Comparison of ENCODE assay signal across 24 cellular contexts in the genomic region with DNA sequence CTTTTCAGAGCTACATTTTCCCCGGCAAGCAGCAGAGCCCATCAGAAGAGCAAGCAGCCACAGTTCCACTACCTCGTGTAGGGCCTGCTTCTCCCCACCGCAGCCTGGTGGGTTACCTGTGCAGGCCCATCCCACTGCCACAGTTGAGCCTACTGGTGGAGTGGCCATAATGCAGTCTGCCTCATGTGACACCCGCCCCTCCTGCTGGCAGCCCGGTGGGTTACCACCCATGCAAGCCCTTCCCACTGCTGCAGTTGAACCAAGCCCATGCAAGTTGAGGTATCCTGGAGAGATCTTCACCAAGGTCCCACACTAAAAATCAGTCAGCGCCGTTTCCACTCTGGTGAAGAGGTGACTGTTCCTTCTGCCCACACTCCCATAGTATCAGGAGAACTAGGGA. TPM values are rescaled to one million over a fixed set of nuclear protein-coding genes. Genes with fewer than 3 reads are reported as not detected.
A peak's percentile ranks its signal among the peaks of the same experiment; 100 is the strongest.
DNase-seq lines count a peak whose midpoint lies in the region; ATAC-seq and TF ChIP-seq lines count a peak whose summit lies in the region.
"Had no signal": no experiment of that assay in that cellular context is flagged by ENCODE, and none has a peak within 500 bp of the region (broad histone marks: within the 10 kb centered on the region; RNA-seq: fewer than 3 reads in every experiment).

No MANE protein-coding gene starts in this region.

- no peaks in the 10 kb centered on the region for H3K9me3 ChIP-seq in Karpas-422 (ENCODE audit: low read length)
- H3K9me3 ChIP-seq in endodermal cell (ENCODE audit: control insufficient read depth, low read length): no peaks in the 10 kb centered on the region
- H3K9me3 ChIP-seq: colonic mucosa, ovary, transverse colon had no signal

- H3K36me3 ChIP-seq in Karpas-422 (ENCODE audit: insufficient read depth, low read length) (no peaks in the 10 kb centered on the region), endodermal cell (ENCODE audit: control insufficient read depth, insufficient read depth, low read length) (no peaks in the 10 kb centered on the region)
- H3K36me3 ChIP-seq: colonic mucosa, ovary, transverse colon had no signal

- no peak overlapping the region for H2AFZ ChIP-seq in Karpas-422 (ENCODE audit: low read length)

- H3K4me3 Mint-ChIP-seq in endodermal cell: no peak overlapping the region
- H3K4me3 Mint-ChIP-seq: activated CD4-positive, alpha-beta memory T cell treated with anti-CD3 and anti-CD28 coated beads, Interleukin-2, amount 10 ng/mL, durations not matched to agents 7 days and 5 days; T-helper 2 cell treated with Interferon-gamma antibody and Interleukin-4, amounts not matched to agents 5 μg/mL and 100 μg/mL, for 36 hours had no signal

- H3K4me3 ChIP-seq in Karpas-422 (ENCODE audit: low read length) (no peak overlapping the region), endodermal cell (ENCODE audit: low read length) (no peak overlapping the region), retinal pigment epithelial cell (ENCODE audit: low read length) (no peak overlapping the region)
- H3K4me3 ChIP-seq: colonic mucosa, ovary, SK-N-MC, transverse colon had no signal

- H3K27me3 ChIP-seq in Karpas-422 (ENCODE audit: low read length): no peaks in the 10 kb centered on the region
- no peaks in the 10 kb centered on the region for H3K27me3 ChIP-seq in endodermal cell (ENCODE audit: control insufficient read depth, insufficient read depth, low read length, poor library complexity, severe bottlenecking)
- H3K27me3 ChIP-seq: colonic mucosa, ovary, transverse colon had no signal

- no peaks in the 10 kb centered on the region for H3K79me2 ChIP-seq in Karpas-422 (ENCODE audit: low read length)

- H3K27ac ChIP-seq in Karpas-422 (ENCODE audit: low read length) (no peak overlapping the region), endodermal cell (ENCODE audit: low read depth, low read length) (no peak overlapping the region)
- H3K27ac ChIP-seq: colonic mucosa, ovary, SK-N-MC, transverse colon had no signal

- no peaks in the 10 kb centered on the region for H3K9me2 ChIP-seq in Karpas-422 (replicated peaks; ENCODE audit: insufficient read depth, low read length)

- H3K36me3 Mint-ChIP-seq in endodermal cell (ENCODE audit: low read depth): no peaks in the 10 kb centered on the region

- no peak for ATAC-seq in HG03039 (IDR thresholded peaks at IDR 0.05; ENCODE audit: unreplicated experiment)
- ATAC-seq: right cardiac atrium had no signal

- peak; percentile 60 for TF ChIP-seq CTCF in endodermal cell (conservative IDR thresholded peaks at IDR 0.05)
- peak; percentile 9 for TF ChIP-seq CTCF in retinal pigment epithelial cell (conservative IDR thresholded peaks at IDR 0.05; ENCODE audit: low read depth, low read length)

- no peak overlapping the region for H3K9ac ChIP-seq in Karpas-422 (ENCODE audit: low read length)
- no peak overlapping the region for H3K9ac ChIP-seq in endodermal cell (ENCODE audit: extremely low read depth, low read length, poor library complexity, severe bottlenecking)

- peak; percentile 21 for DNase-seq in NCI-H82 (lab: John Stamatoyannopoulos, UW)
- no peak for DNase-seq in NCI-H82 treated with DMSO at 0.1 percent for 48 hours (lab: John Stamatoyannopoulos, UW; ENCODE audit: unreplicated experiment)
- peak; percentile 68 for DNase-seq in Karpas-422
- peak; percentile 64 for DNase-seq in endodermal cell
- DNase-seq in retinal pigment epithelial cell (ENCODE audit: low read depth): no peak
- no peak for DNase-seq in NCI-H526 treated with DMSO at 0.1 percent for 48 hours (lab: John Stamatoyannopoulos, UW)
- no peak for DNase-seq in GM19240 (ENCODE audit: insufficient read length, low spot score)
- DNase-seq: 8988T; activated CD4-positive, alpha-beta memory T cell treated with anti-CD3 and anti-CD28 coated beads, Interleukin-2, amount 10 ng/mL, durations not matched to agents 7 days and 5 days; activated T-cell treated with anti-CD3 and anti-CD28 coated beads, Interleukin-2, amount 50 U/mL, for 1 hour; colonic mucosa; COR-L47; NCI-H1105 treated with DMSO at 0.1 percent for 48 hours; NCI-H2081 treated with DMSO at 0.1 percent for 48 hours; NCI-H446 treated with DMSO at 0.1 percent for 48 hours; ovary; right cardiac atrium; stimulated activated CD4-positive, alpha-beta T cell treated with anti-CD3 and anti-CD28 coated beads, Interleukin-12 subunit alpha, Interleukin-12 subunit beta, amount 100 ng/mL, for 4 hours; stimulated activated CD4-positive, alpha-beta T cell treated with anti-CD3 and anti-CD28 coated beads, Interleukin-4, amount 100 ng/mL, for 4 hours; transverse colon had no signal

- 93% methylated on average over 6 to 7 of the region's 7 CpGs for WGBS in endodermal cell (ENCODE audit: insufficient coverage in 1 of 2, insufficient read length in 1 of 2), 2 experiments

- no peaks in the 10 kb centered on the region for H4K20me1 ChIP-seq in Karpas-422 (ENCODE audit: insufficient read depth, low read depth, low read length)

- H3K4me1 Mint-ChIP-seq in endodermal cell: peaks cover 4% of the 10 kb centered on the region
- H3K4me1 Mint-ChIP-seq: activated CD4-positive, alpha-beta memory T cell treated with anti-CD3 and anti-CD28 coated beads, Interleukin-2, amount 10 ng/mL, durations not matched to agents 7 days and 5 days had no signal

- H3K4me1 ChIP-seq in Karpas-422 (ENCODE audit: low read length) (no peaks in the 10 kb centered on the region), endodermal cell (ENCODE audit: control insufficient read depth, insufficient read depth, low read length) (no peaks in the 10 kb centered on the region)
- H3K4me1 ChIP-seq: colonic mucosa, transverse colon had no signal

- no peak overlapping the region for H3K4me2 ChIP-seq in Karpas-422 (ENCODE audit: low read depth, low read length, poor library complexity, severe bottlenecking)

- no peak overlapping the region for H3K27ac Mint-ChIP-seq in endodermal cell
- H3K27ac Mint-ChIP-seq: activated CD4-positive, alpha-beta memory T cell treated with anti-CD3 and anti-CD28 coated beads, Interleukin-2, amount 10 ng/mL, durations not matched to agents 7 days and 5 days; T-helper 2 cell treated with Interferon-gamma antibody and Interleukin-4, amounts not matched to agents 5 μg/mL and 100 μg/mL, for 36 hours had no signal

- peaks cover 2% of the 10 kb centered on the region for H3K27me3 Mint-ChIP-seq in endodermal cell (ENCODE audit: insufficient read depth)

- H3K9me3 Mint-ChIP-seq in endodermal cell: no peaks in the 10 kb centered on the region
- H3K9me3 Mint-ChIP-seq: activated CD4-positive, alpha-beta memory T cell treated with anti-CD3 and anti-CD28 coated beads, Interleukin-2, amount 10 ng/mL, durations not matched to agents 7 days and 5 days; T-helper 2 cell treated with Interferon-gamma antibody and Interleukin-4, amounts not matched to agents 5 μg/mL and 100 μg/mL, for 36 hours had no signal

RNA-seq across cellular contexts. Expression of a gene that starts 32.1 kb away (rescaled TPM):
- total RNA-seq in Karpas-422 (2014; rRNA removed; shearing (Covaris generic); ENCODE audit: low replicate concordance): not detected in 2 replicates
- 1 to 10 TPM; 2.8 to 3.8 TPM for total RNA-seq in endodermal cell
- polyA plus RNA-seq in endodermal cell (2013, experiment 1 of 2): 1.5 TPM
- 1.4 TPM for polyA plus RNA-seq in endodermal cell (2013, experiment 2 of 2)
- total RNA-seq: glomerular endothelial cell had no signal

Comparison
In these comparisons a context has a peak if more than half of its experiments do, and no peak if none do; other contexts are left out.
1. DNase-seq: peak in NCI-H82 (single experiment), Karpas-422 (single experiment) and endodermal cell (single experiment); none in NCI-H82 treated with DMSO at 0.1 percent for 48 hours (single experiment), retinal pigment epithelial cell (single experiment), NCI-H526 treated with DMSO at 0.1 percent for 48 hours (single experiment) and GM19240 (single experiment).